ENCODE assay signal across 1 cellular context in genomic region chr12:118140825-118141224, GRCh38.
TF ChIP-seq lines count a peak whose summit lies in the region.

No MANE protein-coding gene starts in this region.

TF ChIP-seq in K562, 482 proteins besides CTCF, POLR2A, EP300 and RAD21:
- TF ChIP-seq SRSF3 (IDR thresholded peaks at IDR 0.05; ENCODE audit: insufficient read depth, low read length), result no peak
- TF ChIP-seq MEIS2 (IDR thresholded peaks at IDR 0.05; ENCODE audit: partially characterized antibody), result peak; percentile 6
